In genomic region chr4:45155081-45155777, GRCh38 we compare ENCODE assay signal across 26 cellular contexts.
DNase-seq lines count a peak whose midpoint lies in the region; ATAC-seq and TF ChIP-seq lines count a peak whose summit lies in the region.
"Had no signal": no experiment of that assay in that cellular context is flagged by ENCODE, and none has a peak within 500 bp of the region (broad histone marks: within the 10 kb centered on the region; RNA-seq: fewer than 3 reads in every experiment).

No MANE protein-coding gene starts in this region.

- no peaks in the 10 kb centered on the region for H3K36me3 Mint-ChIP-seq in MCF 10A (ENCODE audit: insufficient read depth, unreplicated experiment)
- no peaks in the 10 kb centered on the region for H3K36me3 Mint-ChIP-seq in immature natural killer cell
- H3K36me3 Mint-ChIP-seq: CD14-positive monocyte, memory B cell, WTC11 had no signal

- H3K27me3 ChIP-seq in breast epithelium: no peaks in the 10 kb centered on the region
- H3K27me3 ChIP-seq: neutrophil, sigmoid colon had no signal

- H3K9me3 ChIP-seq in breast epithelium: no peaks in the 10 kb centered on the region
- H3K9me3 ChIP-seq: neutrophil, sigmoid colon had no signal

- TF ChIP-seq POLR2A in breast epithelium (IDR thresholded peaks at IDR 0.05): no peak

- CTCF ChIA-PET in MCF 10A (lab: Yijun Ruan, JAX): interaction anchor here (0.7 to 1.3 kb wide), 2 partner anchors 141 to 170 kb away, joined by 3 read pairs; no protein-coding TSS in a partner anchor

- H3K27ac Mint-ChIP-seq in MCF 10A (ENCODE audit: low read depth, unreplicated experiment): peak overlapping the region; percentile 76
- H3K27ac Mint-ChIP-seq in immature natural killer cell: no peak overlapping the region
- H3K27ac Mint-ChIP-seq: activated CD4-positive, alpha-beta T cell treated with anti-CD3 and anti-CD28 coated beads, Interleukin-2, amount 10 ng/mL, durations not matched to agents 7 days and 5 days; CD14-positive monocyte; dendritic cell treated with granulocyte-macrophage colony-stimulating factor and Interleukin-4, amounts not matched to agents 40 ng/mL and 50 ng/mL, for 4 days; memory B cell; progenitor cell of endocrine pancreas; WTC11 had no signal

- no peak overlapping the region for H3K4me3 ChIP-seq in breast epithelium
- H3K4me3 ChIP-seq in cardiac fibroblast (replicated peaks in 1 of 2; ENCODE audit: low read depth in 2 of 2, low read length in 2 of 2): no peak overlapping the region
- H3K4me3 ChIP-seq: sigmoid colon had no signal

- H3K27ac ChIP-seq in breast epithelium: no peak overlapping the region
- H3K27ac ChIP-seq: 22Rv1, neutrophil, sigmoid colon had no signal

- no TSS peak for BruUV-seq in MCF 10A (replicated peaks; lab: Mats Ljungman, UMichigan)

- TF ChIP-seq CTCF in MCF 10A (IDR thresholded peaks at IDR 0.05; ENCODE audit: unreplicated experiment): no peak
- TF ChIP-seq CTCF in breast epithelium (IDR thresholded peaks at IDR 0.05): no peak
- TF ChIP-seq CTCF in cardiac fibroblast (IDR thresholded peaks at IDR 0.05; ENCODE audit: low read depth, low read length): no peak

- POLR2A ChIA-PET in MCF 10A (lab: Yijun Ruan, JAX): interaction anchor here (0.6 to 0.9 kb wide), 6 partner anchors 33 to 182 kb away, joined by 3 to 4 read pairs (median 4); no protein-coding TSS in a partner anchor

- peak overlapping the region; percentile 58 for H3K4me3 Mint-ChIP-seq in MCF 10A (ENCODE audit: unreplicated experiment)
- H3K4me3 Mint-ChIP-seq in immature natural killer cell: no peak overlapping the region
- H3K4me3 Mint-ChIP-seq: activated CD4-positive, alpha-beta T cell treated with anti-CD3 and anti-CD28 coated beads, Interleukin-2, amount 10 ng/mL, durations not matched to agents 7 days and 5 days; activated T-cell treated with anti-CD3 and anti-CD28 coated beads, Interleukin-2, amount 50 U/mL, for 4 hours; CD14-positive monocyte; dendritic cell treated with granulocyte-macrophage colony-stimulating factor and Interleukin-4, amounts not matched to agents 40 ng/mL and 50 ng/mL, for 4 days; memory B cell; WTC11 had no signal

- H3K9me3 Mint-ChIP-seq in MCF 10A (ENCODE audit: unreplicated experiment) (no peaks in the 10 kb centered on the region), immature natural killer cell (peaks cover 8 to 45% (median 13%) of the 10 kb centered on the region in 6 donors)
- H3K9me3 Mint-ChIP-seq: dendritic cell treated with granulocyte-macrophage colony-stimulating factor and Interleukin-4, amounts not matched to agents 40 ng/mL and 50 ng/mL, for 4 days; WTC11 had no signal

- peak; percentile 83 for DNase-seq in MCF 10A (ENCODE audit: unreplicated experiment)
- no peak for DNase-seq in breast epithelium (ENCODE audit: low spot score in 2 of 2)
- peak; percentile 28 to 72 for DNase-seq in cardiac fibroblast (ENCODE audit: low read depth in 2 of 2)
- peak; percentile 51 for DNase-seq in kidney glomerular epithelial cell (lab: John Stamatoyannopoulos, UW)
- peak; percentile 9 for DNase-seq in stromal cell of bone marrow (ENCODE audit: low read depth)
- DNase-seq in activated CD8-positive, alpha-beta memory T cell treated with anti-CD3 and anti-CD28 coated beads for 24 hours: no peak
- no peak for DNase-seq in immature natural killer cell
- DNase-seq: activated CD4-positive, alpha-beta T cell treated with anti-CD3 and anti-CD28 coated beads, Interleukin-2, amount 10 ng/mL, durations not matched to agents 7 days and 5 days; activated T-cell treated with anti-CD3 and anti-CD28 coated beads, Interleukin-2, amount 50 U/mL, for 4 hours; Calu3; DMS79 treated with DMSO at 0.1 percent for 48 hours; head of caudate nucleus; IMR-90; NCI-H1694 treated with DMSO at 0.1 percent for 48 hours; NCI-H524; sigmoid colon; stimulated activated naive CD4-positive, alpha-beta T cell treated with Interleukin-2 at 50 U/mL for 16 hours; T1000 had no signal

- no peaks in the 10 kb centered on the region for H3K36me3 ChIP-seq in breast epithelium
- H3K36me3 ChIP-seq: neutrophil, sigmoid colon had no signal

- H3K4me1 Mint-ChIP-seq in MCF 10A (ENCODE audit: insufficient read depth, unreplicated experiment) (peaks cover 12% of the 10 kb centered on the region), immature natural killer cell (no peaks in the 10 kb centered on the region)
- H3K4me1 Mint-ChIP-seq: activated CD4-positive, alpha-beta T cell treated with anti-CD3 and anti-CD28 coated beads, Interleukin-2, amount 10 ng/mL, durations not matched to agents 7 days and 5 days; CD14-positive monocyte; memory B cell; WTC11 had no signal

- no peak for ATAC-seq in GM21381 (IDR thresholded peaks at IDR 0.05; ENCODE audit: unreplicated experiment)
- ATAC-seq: activated T-cell treated with anti-CD3 and anti-CD28 coated beads, Interleukin-2, amount 50 U/mL, for 4 hours; WTC11 had no signal

- H3K27me3 Mint-ChIP-seq in MCF 10A (ENCODE audit: insufficient read depth, unreplicated experiment): no peaks in the 10 kb centered on the region
- peaks cover 0 to 2% (median 0%) of the 10 kb centered on the region in 3 donors for H3K27me3 Mint-ChIP-seq in immature natural killer cell (ENCODE audit: low read depth in 3 of 3)
- H3K27me3 Mint-ChIP-seq: activated CD4-positive, alpha-beta T cell treated with anti-CD3 and anti-CD28 coated beads, Interleukin-2, amount 10 ng/mL, durations not matched to agents 7 days and 5 days; dendritic cell treated with granulocyte-macrophage colony-stimulating factor and Interleukin-4, amounts not matched to agents 40 ng/mL and 50 ng/mL, for 4 days; memory B cell; progenitor cell of endocrine pancreas had no signal

- H3K4me1 ChIP-seq in breast epithelium: no peaks in the 10 kb centered on the region
- H3K4me1 ChIP-seq: sigmoid colon had no signal

- intact Hi-C loops in MCF 10A (cut with micrococcal nuclease) (no loop called here), breast epithelium (cut with DNase I; ENCODE audit: low total_unique reads) (no loop called here)

Comparison
In these comparisons a context has a peak if more than half of its experiments do, and no peak if none do; other contexts are left out.
1. DNase-seq: peak in MCF 10A (single experiment), cardiac fibroblast (2 of 2), kidney glomerular epithelial cell (single experiment) and stromal cell of bone marrow (single experiment); none in breast epithelium (0 of 2), activated CD8-positive, alpha-beta memory T cell treated with anti-CD3 and anti-CD28 coated beads for 24 hours (single experiment) and immature natural killer cell (0 of 3).